Comparison of ENCODE assay signal across 28 cellular contexts in the genomic region with DNA sequence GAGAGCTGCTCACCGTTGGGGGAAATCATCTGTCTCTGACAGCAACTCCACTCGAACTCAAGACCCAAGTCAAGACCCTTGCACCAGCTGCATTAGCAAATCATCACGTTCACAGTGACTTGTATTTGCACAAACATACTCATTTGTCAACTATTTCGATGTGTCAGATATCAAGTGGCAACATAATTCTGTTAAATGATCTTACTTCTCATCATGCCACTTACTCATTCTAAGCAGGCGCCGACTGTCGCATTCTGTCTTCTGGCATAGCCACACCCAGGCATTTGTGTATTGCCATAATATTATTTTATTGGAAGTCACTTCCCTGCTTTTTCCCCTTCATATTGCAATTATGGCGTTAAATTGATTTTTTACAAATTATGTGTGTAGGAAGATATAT. TPM values are rescaled to one million over a fixed set of nuclear protein-coding genes. Genes with fewer than 3 reads are reported as not detected.
"Had no signal": no experiment of that assay in that cellular context is flagged by ENCODE, and none has a peak within 500 bp of the region (broad histone marks: within the 10 kb centered on the region; RNA-seq: fewer than 3 reads in every experiment).

No MANE protein-coding gene starts in this region.

- H3K36me3 ChIP-seq: left ventricle myocardium inferior, lower lobe of right lung, right lobe of liver, spleen, upper lobe of left lung, uterus had no signal

- H2AFZ ChIP-seq: hepatocyte had no signal

- H3K79me2 ChIP-seq: hepatocyte had no signal

- ATAC-seq: left cardiac atrium; lower lobe of right lung; psoas muscle; right lobe of liver; stimulated activated memory B cell treated with anti-CD40 and anti-IgM and Interleukin-4, amounts not matched to agents 10 μg/mL and 1 μg/mL and 100 μg/mL, for 72 hours had no signal

- H3K27ac Mint-ChIP-seq: endodermal cell; nephron progenitor cell; stimulated activated memory B cell treated with anti-CD40 and anti-IgM and Interleukin-4, amounts not matched to agents 10 μg/mL and 1 μg/mL and 100 μg/mL, for 72 hours; stimulated activated naive CD8-positive, alpha-beta T cell treated with anti-CD3 and anti-CD28 coated beads, Interleukin-15, Interleukin-2, amounts not matched to agents 100 ng/mL and 50 ng/mL, for 24 hours had no signal

- DNase-seq: effector CD4-positive, alpha-beta T cell; endodermal cell; foreskin melanocyte; head of caudate nucleus; kidney; left cardiac atrium; left ventricle myocardium inferior; lower lobe of right lung; mesenchymal stem cell; midbrain; nephron progenitor cell; psoas muscle; retina; right lobe of liver; spleen; stimulated activated CD4-positive, alpha-beta T cell treated with anti-CD3 and anti-CD28 coated beads, Interleukin-15, amount 100 ng/mL, for 24 hours; stimulated activated CD4-positive, alpha-beta T cell treated with anti-CD3 and anti-CD28 coated beads, Interleukin-1b, Interleukin-23, amount 100 ng/mL, for 48 hours; stimulated activated CD4-positive, alpha-beta T cell treated with anti-CD3 and anti-CD28 coated beads, Interleukin-4, amount 100 ng/mL, for 24 hours; tibial artery; upper lobe of left lung; uterus had no signal

- H3K4me3 Mint-ChIP-seq: endodermal cell; nephron progenitor cell; stimulated activated memory B cell treated with anti-CD40 and anti-IgM and Interleukin-4, amounts not matched to agents 10 μg/mL and 1 μg/mL and 100 μg/mL, for 72 hours; stimulated activated naive CD8-positive, alpha-beta T cell treated with anti-CD3 and anti-CD28 coated beads, Interleukin-15, Interleukin-2, amounts not matched to agents 100 ng/mL and 50 ng/mL, for 24 hours had no signal

- FAIRE-seq: endothelial cell of umbilical vein, kidney had no signal

- H3K4me1 ChIP-seq: left ventricle myocardium inferior, lower lobe of right lung, psoas muscle, right lobe of liver, spleen, tibial artery, upper lobe of left lung, uterus had no signal

- H3K4me3 ChIP-seq: coronary artery, hepatocyte, left ventricle myocardium inferior, lower lobe of right lung, psoas muscle, right lobe of liver, spleen, tibial artery, upper lobe of left lung, uterus had no signal

- H3K9me3 Mint-ChIP-seq: endodermal cell; nephron progenitor cell; stimulated activated memory B cell treated with anti-CD40 and anti-IgM and Interleukin-4, amounts not matched to agents 10 μg/mL and 1 μg/mL and 100 μg/mL, for 72 hours; stimulated activated naive CD8-positive, alpha-beta T cell treated with anti-CD3 and anti-CD28 coated beads, Interleukin-15, Interleukin-2, amounts not matched to agents 100 ng/mL and 50 ng/mL, for 24 hours had no signal

- H3K36me3 Mint-ChIP-seq: stimulated activated memory B cell treated with anti-CD40 and anti-IgM and Interleukin-4, amounts not matched to agents 10 μg/mL and 1 μg/mL and 100 μg/mL, for 72 hours had no signal

- H3K4me2 ChIP-seq: hepatocyte had no signal

- H3K27me3 ChIP-seq: hepatocyte, right lobe of liver, spleen, tibial artery, upper lobe of left lung, uterus had no signal

- H3K4me1 Mint-ChIP-seq: endodermal cell; nephron progenitor cell; stimulated activated memory B cell treated with anti-CD40 and anti-IgM and Interleukin-4, amounts not matched to agents 10 μg/mL and 1 μg/mL and 100 μg/mL, for 72 hours had no signal

- H3K9me3 ChIP-seq: left ventricle myocardium inferior, psoas muscle, right lobe of liver, tibial artery, upper lobe of left lung, uterus had no signal

- H3K27ac ChIP-seq: coronary artery, hepatocyte, left ventricle myocardium inferior, lower lobe of right lung, psoas muscle, right lobe of liver, spleen, tibial artery, upper lobe of left lung, uterus had no signal

RNA-seq across cellular contexts. Expression of gene ATP1A3, which starts 23.0 kb away (rescaled TPM):
- total RNA-seq: dermis microvascular lymphatic vessel endothelial cell, kidney, skeletal muscle tissue had no signal
- polyA plus RNA-seq: endothelial cell of umbilical vein had no signal

RNA-seq across cellular contexts. Expression of gene GRIK5, which starts 53.0 kb away (rescaled TPM):
- total RNA-seq: dermis microvascular lymphatic vessel endothelial cell had no signal
